Comparison of ENCODE assay signal across 1 cellular context in the genomic region with DNA sequence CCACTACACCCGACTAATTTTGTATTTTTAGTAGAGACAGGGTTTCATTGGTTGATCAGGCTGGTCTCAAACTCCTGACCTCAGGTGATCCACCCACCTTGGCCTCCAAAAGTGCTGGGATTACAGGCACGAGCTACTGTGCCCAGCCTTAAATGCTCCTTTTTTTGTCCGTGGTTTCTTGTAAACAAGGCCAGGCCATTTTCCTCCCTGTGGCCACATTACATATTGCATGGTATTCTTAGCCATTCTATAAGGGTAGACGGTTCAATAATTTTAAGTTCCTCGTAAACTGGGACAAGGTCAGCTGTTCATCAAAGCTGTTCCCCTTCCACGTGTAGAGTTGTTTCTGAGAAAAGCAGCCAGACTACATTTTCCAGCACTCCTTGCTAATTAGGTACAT.
TF ChIP-seq lines count a peak whose summit lies in the region.

No MANE protein-coding gene starts in this region.

TF ChIP-seq in SK-N-SH, 30 proteins besides CTCF, POLR2A, EP300 and RAD21 (continued from another document):
- TF ChIP-seq GATA2 (CRISPR knock-in tag; IDR thresholded peaks at IDR 0.05), result no peak
